ENCODE assay signal across 13 cellular contexts in genomic region chr17:61307905-61308886, GRCh38.
DNase-seq lines count a peak whose midpoint lies in the region; ATAC-seq and TF ChIP-seq lines count a peak whose summit lies in the region.
"Had no signal": no experiment of that assay in that cellular context is flagged by ENCODE, and none has a peak within 500 bp of the region (broad histone marks: within the 10 kb centered on the region; RNA-seq: fewer than 3 reads in every experiment).

No MANE protein-coding gene starts in this region.

- 37% methylated on average over 11 of the region's 11 CpGs for whole genome bisulfite sequencing in smooth muscle cell (ENCODE audit: low lambda C conversion rate)

- H3K4me1 ChIP-seq in smooth muscle cell (ENCODE audit: low read depth), result peaks cover 11% of the 10 kb centered on the region

- H3F3A ChIP-seq in smooth muscle cell (ENCODE audit: low read depth), result peaks cover 11% of the 10 kb centered on the region

- no peaks in the 10 kb centered on the region for H3K9me3 ChIP-seq in smooth muscle cell (replicated peaks; ENCODE audit: low read depth)

- no peak overlapping the region for H2AFZ ChIP-seq in smooth muscle cell (ENCODE audit: low read depth)

- H3K4me2 ChIP-seq in smooth muscle cell, result peak overlapping the region; percentile 63

- H3K9ac ChIP-seq in smooth muscle cell (ENCODE audit: low read depth), result peak overlapping the region; percentile 81

- H4K20me1 ChIP-seq in smooth muscle cell (ENCODE audit: low read depth), result no peaks in the 10 kb centered on the region

- ATAC-seq in GM18907 (IDR thresholded peaks at IDR 0.05; ENCODE audit: unreplicated experiment), result no peak
- ATAC-seq in HG02623 (IDR thresholded peaks at IDR 0.05; ENCODE audit: unreplicated experiment), result no peak
- ATAC-seq: left colon had no signal

- peak overlapping the region; percentile 98 for H3K27ac ChIP-seq in smooth muscle cell (ENCODE audit: low read depth)
- H3K27ac ChIP-seq: epithelial cell of prostate had no signal

- in situ Hi-C loops in astrocyte of the cerebellum (cut with HindIII; ENCODE audit: low sequenced_read_pairs), result no loop called here

- no peaks in the 10 kb centered on the region for H3K36me3 ChIP-seq in smooth muscle cell (ENCODE audit: low read depth)

- no peak for TF ChIP-seq CTCF in astrocyte of the cerebellum (IDR thresholded peaks at IDR 0.05; ENCODE audit: low read depth, low read length, missing control alignments)
- no peak for TF ChIP-seq CTCF in smooth muscle cell (IDR thresholded peaks at IDR 0.05; ENCODE audit: borderline replicate concordance, insufficient read depth, poor library complexity, severe bottlenecking)

- H3K27me3 ChIP-seq in smooth muscle cell (ENCODE audit: low read depth), result no peaks in the 10 kb centered on the region

- no peaks in the 10 kb centered on the region for H3K79me2 ChIP-seq in smooth muscle cell (ENCODE audit: low read depth)

- peak; percentile 86 for DNase-seq in H4 (ENCODE audit: low spot score)
- DNase-seq in astrocyte of the cerebellum (ENCODE audit: low read depth), result peak; percentile 70
- peak; percentile 45 for DNase-seq in iPS-NIHi7 (ENCODE audit: extremely low spot score)
- no peak for DNase-seq in smooth muscle cell (lab: John Stamatoyannopoulos, UW; ENCODE audit: unreplicated experiment)
- DNase-seq in activated naive CD4-positive, alpha-beta T cell treated with anti-CD3 and anti-CD28 coated beads, Interleukin-2, amount 50 U/mL, for 16 hours, result no peak
- no peak for DNase-seq in NCI-H2029 treated with DMSO at 0.1 percent for 48 hours (lab: John Stamatoyannopoulos, UW)
- DNase-seq: activated B cell treated with CpG ODN at 0.5 μM for 24 hours, left colon, RPMI8226, small intestine had no signal

- H3K4me3 ChIP-seq in astrocyte of the cerebellum (ENCODE audit: low read depth, low read length) (no peak overlapping the region), smooth muscle cell (no peak overlapping the region)

Comparison
In these comparisons a context has a peak if more than half of its experiments do, and no peak if none do; other contexts are left out.
1. DNase-seq: peak in H4 (single experiment), astrocyte of the cerebellum (single experiment) and iPS-NIHi7 (single experiment); none in smooth muscle cell (single experiment), activated naive CD4-positive, alpha-beta T cell treated with anti-CD3 and anti-CD28 coated beads, Interleukin-2, amount 50 U/mL, for 16 hours (single experiment) and NCI-H2029 treated with DMSO at 0.1 percent for 48 hours (single experiment).